10 cellular contexts compared by ENCODE assay signal in the genomic region with DNA sequence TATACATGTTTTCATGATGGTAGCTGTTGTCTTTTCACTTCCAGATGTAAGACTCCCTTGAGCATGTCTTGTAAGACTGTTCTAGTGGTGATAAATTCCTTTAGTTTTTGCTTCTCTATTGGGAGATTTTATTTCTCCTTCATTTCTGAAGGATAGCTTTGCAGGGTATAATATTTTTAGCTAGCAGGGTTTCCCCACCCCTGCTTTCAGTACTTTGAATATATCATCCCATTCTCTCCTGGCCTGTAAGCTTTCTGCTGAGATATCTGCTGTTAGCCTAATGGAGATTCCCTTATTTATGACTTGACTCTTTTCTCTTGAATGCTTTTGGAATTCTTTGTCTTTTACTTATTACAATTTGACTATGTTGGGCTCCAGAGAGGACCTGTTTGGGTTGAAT.
"Had no signal": no experiment of that assay in that cellular context is flagged by ENCODE, and none has a peak within 500 bp of the region (broad histone marks: within the 10 kb centered on the region; RNA-seq: fewer than 3 reads in every experiment).

No MANE protein-coding gene starts in this region.

- H3K4me2 ChIP-seq: GM23338 had no signal

- ATAC-seq: GM23338, HCT116 had no signal

- H2AFZ ChIP-seq: GM23248, GM23338 had no signal

- DNase-seq: GM23248, GOT3, H7, H9, HCEC 1CT, HFFc6 had no signal

- H3K27ac ChIP-seq: GM23248 had no signal

- H3K9ac ChIP-seq: GM23248 had no signal

- H3K36me3 ChIP-seq: HAP-1 had no signal

- H3K4me1 ChIP-seq: HAP-1 had no signal

- FAIRE-seq: H1 had no signal

- H3K4me3 ChIP-seq: GM23248, GM23338, HAP-1 had no signal
